ENCODE assay signal across 2 cellular contexts in genomic region chr11:33773399-33774355, GRCh38.
TF ChIP-seq lines count a peak whose summit lies in the region.

No MANE protein-coding gene starts in this region.

TF ChIP-seq in SK-N-SH, 30 proteins besides CTCF, POLR2A, EP300 and RAD21:
- peak; percentile 41; the same call in 1 of the 2 replicates for TF ChIP-seq MAX (IDR thresholded peaks at IDR 0.05; ENCODE audit: low read depth)
- no peak for TF ChIP-seq RXRA (IDR thresholded peaks at IDR 0.05; ENCODE audit: borderline replicate concordance, low read depth)
- TF ChIP-seq MXI1 (IDR thresholded peaks at IDR 0.05; ENCODE audit: low read depth, low read length): peak; percentile 58; the same call in 1 of the 2 replicates
- TF ChIP-seq SIN3A (IDR thresholded peaks at IDR 0.05; ENCODE audit: borderline replicate concordance, low read depth, low read length): peak; percentile 86
- no peak for TF ChIP-seq EZH2phosphoT487 (IDR thresholded peaks at IDR 0.05; ENCODE audit: borderline replicate concordance, low read depth)
- no peak for TF ChIP-seq POLR2AphosphoS5 (IDR thresholded peaks at IDR 0.05; ENCODE audit: low read depth, low read length)

TF ChIP-seq in GM12878, 131 proteins besides CTCF, POLR2A, EP300 and RAD21:
- TF ChIP-seq BHLHE40 (IDR thresholded peaks at IDR 0.05; ENCODE audit: borderline replicate concordance in 1 of 2, low read depth in 2 of 2, low read length in 1 of 2) (peak in 1 of 2 experiments; percentile 7; a peak in 1 of 4 replicates), SIN3A (IDR thresholded peaks at IDR 0.05; ENCODE audit: low read depth, low read length) (peak; percentile 91), SP1 (IDR thresholded peaks at IDR 0.05; ENCODE audit: low read depth, low read length) (no peak), ZNF207 (IDR thresholded peaks at IDR 0.05; ENCODE audit: borderline replicate concordance) (no peak), MAX (IDR thresholded peaks at IDR 0.05; ENCODE audit: low read depth, low read length) (no peak), ASH2L (IDR thresholded peaks at IDR 0.05; ENCODE audit: borderline replicate concordance, low read depth) (0 out of 2 replicates have a peak, but pooled peaks have one; percentile 36), JUNB (IDR thresholded peaks at IDR 0.05) (no peak), YY1 (IDR thresholded peaks at IDR 0.05; ENCODE audit: low read depth, low read length) (peak; percentile 47; the same call in 1 of the 2 replicates), NR2F1 (conservative IDR thresholded peaks at IDR 0.05) (no peak; the same call in 1 of the 2 replicates), MXI1 (IDR thresholded peaks at IDR 0.05; ENCODE audit: low read depth, low read length) (peak; percentile 90), RELA (IDR thresholded peaks at IDR 0.05; ENCODE audit: borderline replicate concordance, partially characterized antibody) (no peak), ETV6 (conservative IDR thresholded peaks at IDR 0.05 in 1 of 2, IDR thresholded peaks at IDR 0.05 in 1 of 2; ENCODE audit: borderline replicate concordance in 1 of 2, low read depth in 1 of 2) (no peak), BRCA1 (IDR thresholded peaks at IDR 0.05; ENCODE audit: low read depth, low read length) (no peak), EZH2 (IDR thresholded peaks at IDR 0.05; ENCODE audit: borderline replicate concordance, control insufficient read depth, low read depth, low read length) (no peak), USF2 (IDR thresholded peaks at IDR 0.05; ENCODE audit: borderline replicate concordance, low read depth, low read length) (no peak), TCF7 (IDR thresholded peaks at IDR 0.05; ENCODE audit: borderline replicate concordance) (no peak), EGR1 (IDR thresholded peaks at IDR 0.05; ENCODE audit: borderline replicate concordance in 1 of 2, low read depth in 2 of 2, low read length in 2 of 2) (peak in 1 of 2 experiments; percentile 38; a peak in 1 of 3 replicates), RAD51 (IDR thresholded peaks at IDR 0.05) (no peak)
- TF ChIP-seq, protein P1, sequence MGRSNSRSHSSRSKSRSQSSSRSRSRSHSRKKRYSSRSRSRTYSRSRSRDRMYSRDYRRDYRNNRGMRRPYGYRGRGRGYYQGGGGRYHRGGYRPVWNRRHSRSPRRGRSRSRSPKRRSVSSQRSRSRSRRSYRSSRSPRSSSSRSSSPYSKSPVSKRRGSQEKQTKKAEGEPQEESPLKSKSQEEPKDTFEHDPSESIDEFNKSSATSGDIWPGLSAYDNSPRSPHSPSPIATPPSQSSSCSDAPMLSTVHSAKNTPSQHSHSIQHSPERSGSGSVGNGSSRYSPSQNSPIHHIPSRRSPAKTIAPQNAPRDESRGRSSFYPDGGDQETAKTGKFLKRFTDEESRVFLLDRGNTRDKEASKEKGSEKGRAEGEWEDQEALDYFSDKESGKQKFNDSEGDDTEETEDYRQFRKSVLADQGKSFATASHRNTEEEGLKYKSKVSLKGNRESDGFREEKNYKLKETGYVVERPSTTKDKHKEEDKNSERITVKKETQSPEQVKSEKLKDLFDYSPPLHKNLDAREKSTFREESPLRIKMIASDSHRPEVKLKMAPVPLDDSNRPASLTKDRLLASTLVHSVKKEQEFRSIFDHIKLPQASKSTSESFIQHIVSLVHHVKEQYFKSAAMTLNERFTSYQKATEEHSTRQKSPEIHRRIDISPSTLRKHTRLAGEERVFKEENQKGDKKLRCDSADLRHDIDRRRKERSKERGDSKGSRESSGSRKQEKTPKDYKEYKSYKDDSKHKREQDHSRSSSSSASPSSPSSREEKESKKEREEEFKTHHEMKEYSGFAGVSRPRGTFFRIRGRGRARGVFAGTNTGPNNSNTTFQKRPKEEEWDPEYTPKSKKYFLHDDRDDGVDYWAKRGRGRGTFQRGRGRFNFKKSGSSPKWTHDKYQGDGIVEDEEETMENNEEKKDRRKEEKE (IDR thresholded peaks at IDR 0.05): no peak
- TF ChIP-seq, protein P2, sequence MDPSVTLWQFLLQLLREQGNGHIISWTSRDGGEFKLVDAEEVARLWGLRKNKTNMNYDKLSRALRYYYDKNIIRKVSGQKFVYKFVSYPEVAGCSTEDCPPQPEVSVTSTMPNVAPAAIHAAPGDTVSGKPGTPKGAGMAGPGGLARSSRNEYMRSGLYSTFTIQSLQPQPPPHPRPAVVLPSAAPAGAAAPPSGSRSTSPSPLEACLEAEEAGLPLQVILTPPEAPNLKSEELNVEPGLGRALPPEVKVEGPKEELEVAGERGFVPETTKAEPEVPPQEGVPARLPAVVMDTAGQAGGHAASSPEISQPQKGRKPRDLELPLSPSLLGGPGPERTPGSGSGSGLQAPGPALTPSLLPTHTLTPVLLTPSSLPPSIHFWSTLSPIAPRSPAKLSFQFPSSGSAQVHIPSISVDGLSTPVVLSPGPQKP (IDR thresholded peaks at IDR 0.05; ENCODE audit: low read depth, low read length): no peak; the same call in 1 of the 2 replicates
- TF ChIP-seq, protein P3, sequence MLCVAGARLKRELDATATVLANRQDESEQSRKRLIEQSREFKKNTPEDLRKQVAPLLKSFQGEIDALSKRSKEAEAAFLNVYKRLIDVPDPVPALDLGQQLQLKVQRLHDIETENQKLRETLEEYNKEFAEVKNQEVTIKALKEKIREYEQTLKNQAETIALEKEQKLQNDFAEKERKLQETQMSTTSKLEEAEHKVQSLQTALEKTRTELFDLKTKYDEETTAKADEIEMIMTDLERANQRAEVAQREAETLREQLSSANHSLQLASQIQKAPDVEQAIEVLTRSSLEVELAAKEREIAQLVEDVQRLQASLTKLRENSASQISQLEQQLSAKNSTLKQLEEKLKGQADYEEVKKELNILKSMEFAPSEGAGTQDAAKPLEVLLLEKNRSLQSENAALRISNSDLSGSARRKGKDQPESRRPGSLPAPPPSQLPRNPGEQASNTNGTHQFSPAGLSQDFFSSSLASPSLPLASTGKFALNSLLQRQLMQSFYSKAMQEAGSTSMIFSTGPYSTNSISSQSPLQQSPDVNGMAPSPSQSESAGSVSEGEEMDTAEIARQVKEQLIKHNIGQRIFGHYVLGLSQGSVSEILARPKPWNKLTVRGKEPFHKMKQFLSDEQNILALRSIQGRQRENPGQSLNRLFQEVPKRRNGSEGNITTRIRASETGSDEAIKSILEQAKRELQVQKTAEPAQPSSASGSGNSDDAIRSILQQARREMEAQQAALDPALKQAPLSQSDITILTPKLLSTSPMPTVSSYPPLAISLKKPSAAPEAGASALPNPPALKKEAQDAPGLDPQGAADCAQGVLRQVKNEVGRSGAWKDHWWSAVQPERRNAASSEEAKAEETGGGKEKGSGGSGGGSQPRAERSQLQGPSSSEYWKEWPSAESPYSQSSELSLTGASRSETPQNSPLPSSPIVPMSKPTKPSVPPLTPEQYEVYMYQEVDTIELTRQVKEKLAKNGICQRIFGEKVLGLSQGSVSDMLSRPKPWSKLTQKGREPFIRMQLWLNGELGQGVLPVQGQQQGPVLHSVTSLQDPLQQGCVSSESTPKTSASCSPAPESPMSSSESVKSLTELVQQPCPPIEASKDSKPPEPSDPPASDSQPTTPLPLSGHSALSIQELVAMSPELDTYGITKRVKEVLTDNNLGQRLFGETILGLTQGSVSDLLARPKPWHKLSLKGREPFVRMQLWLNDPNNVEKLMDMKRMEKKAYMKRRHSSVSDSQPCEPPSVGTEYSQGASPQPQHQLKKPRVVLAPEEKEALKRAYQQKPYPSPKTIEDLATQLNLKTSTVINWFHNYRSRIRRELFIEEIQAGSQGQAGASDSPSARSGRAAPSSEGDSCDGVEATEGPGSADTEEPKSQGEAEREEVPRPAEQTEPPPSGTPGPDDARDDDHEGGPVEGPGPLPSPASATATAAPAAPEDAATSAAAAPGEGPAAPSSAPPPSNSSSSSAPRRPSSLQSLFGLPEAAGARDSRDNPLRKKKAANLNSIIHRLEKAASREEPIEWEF (IDR thresholded peaks at IDR 0.05; ENCODE audit: insufficient replicate concordance, low read depth, low read length): no peak
- TF ChIP-seq, protein P4, sequence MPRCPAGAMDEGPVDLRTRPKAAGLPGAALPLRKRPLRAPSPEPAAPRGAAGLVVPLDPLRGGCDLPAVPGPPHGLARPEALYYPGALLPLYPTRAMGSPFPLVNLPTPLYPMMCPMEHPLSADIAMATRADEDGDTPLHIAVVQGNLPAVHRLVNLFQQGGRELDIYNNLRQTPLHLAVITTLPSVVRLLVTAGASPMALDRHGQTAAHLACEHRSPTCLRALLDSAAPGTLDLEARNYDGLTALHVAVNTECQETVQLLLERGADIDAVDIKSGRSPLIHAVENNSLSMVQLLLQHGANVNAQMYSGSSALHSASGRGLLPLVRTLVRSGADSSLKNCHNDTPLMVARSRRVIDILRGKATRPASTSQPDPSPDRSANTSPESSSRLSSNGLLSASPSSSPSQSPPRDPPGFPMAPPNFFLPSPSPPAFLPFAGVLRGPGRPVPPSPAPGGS (IDR thresholded peaks at IDR 0.05; ENCODE audit: borderline replicate concordance, insufficient read depth, low read depth, low read length, poor library complexity, severe bottlenecking): no peak
- TF ChIP-seq, protein P5, sequence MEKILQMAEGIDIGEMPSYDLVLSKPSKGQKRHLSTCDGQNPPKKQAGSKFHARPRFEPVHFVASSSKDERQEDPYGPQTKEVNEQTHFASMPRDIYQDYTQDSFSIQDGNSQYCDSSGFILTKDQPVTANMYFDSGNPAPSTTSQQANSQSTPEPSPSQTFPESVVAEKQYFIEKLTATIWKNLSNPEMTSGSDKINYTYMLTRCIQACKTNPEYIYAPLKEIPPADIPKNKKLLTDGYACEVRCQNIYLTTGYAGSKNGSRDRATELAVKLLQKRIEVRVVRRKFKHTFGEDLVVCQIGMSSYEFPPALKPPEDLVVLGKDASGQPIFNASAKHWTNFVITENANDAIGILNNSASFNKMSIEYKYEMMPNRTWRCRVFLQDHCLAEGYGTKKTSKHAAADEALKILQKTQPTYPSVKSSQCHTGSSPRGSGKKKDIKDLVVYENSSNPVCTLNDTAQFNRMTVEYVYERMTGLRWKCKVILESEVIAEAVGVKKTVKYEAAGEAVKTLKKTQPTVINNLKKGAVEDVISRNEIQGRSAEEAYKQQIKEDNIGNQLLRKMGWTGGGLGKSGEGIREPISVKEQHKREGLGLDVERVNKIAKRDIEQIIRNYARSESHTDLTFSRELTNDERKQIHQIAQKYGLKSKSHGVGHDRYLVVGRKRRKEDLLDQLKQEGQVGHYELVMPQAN (conservative IDR thresholded peaks at IDR 0.05): peak; percentile 85
